Comparison of ENCODE assay signal across 8 cellular contexts in the genomic region with DNA sequence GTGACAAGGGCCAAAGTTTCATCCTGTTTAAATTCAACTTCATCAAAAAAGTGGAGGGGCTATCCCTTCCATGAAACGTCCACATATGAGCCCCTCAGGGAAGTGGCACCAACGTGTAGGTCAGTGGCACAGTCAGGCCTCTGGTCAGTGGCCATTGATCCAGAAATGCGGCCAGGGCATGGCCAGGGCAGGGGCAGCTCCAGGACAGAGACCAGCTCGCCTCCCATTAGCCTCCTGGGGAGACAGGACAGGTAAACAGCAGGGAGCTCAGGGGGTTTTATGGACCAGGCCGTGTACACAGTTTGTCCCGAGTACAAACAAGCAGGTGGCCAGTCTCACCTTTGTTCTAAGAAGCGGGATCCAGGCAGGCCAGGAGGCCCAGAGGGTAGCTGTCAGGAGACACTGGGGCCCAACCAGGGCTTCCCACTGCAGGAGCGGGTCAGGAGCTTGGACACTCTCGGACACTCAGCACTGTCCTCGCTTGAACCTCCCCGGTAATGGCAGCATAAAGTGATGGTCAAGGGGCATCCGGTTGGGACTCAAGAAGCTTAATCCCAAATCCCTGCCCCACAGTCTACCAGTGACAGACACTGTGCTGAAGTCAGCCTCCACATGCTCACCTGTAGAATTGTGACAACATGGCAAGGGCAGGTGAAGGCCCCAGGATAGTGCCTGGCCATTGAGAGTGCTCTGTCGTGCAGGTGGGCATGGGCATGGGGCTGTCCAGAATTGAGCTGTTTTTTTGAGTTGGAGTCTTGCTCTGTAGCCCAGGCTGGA.
DNase-seq lines count a peak whose midpoint lies in the region; ATAC-seq and TF ChIP-seq lines count a peak whose summit lies in the region.

No MANE protein-coding gene starts in this region.

- H3K4me2 ChIP-seq in mesenchymal stem cell (ENCODE audit: low read length, poor library complexity, severe bottlenecking), result no peak overlapping the region

- no peaks in the 10 kb centered on the region for H3K9me3 ChIP-seq in mesenchymal stem cell (ENCODE audit: control insufficient read depth, low read length)
- no peaks in the 10 kb centered on the region for H3K9me3 ChIP-seq in uterus

- no peaks in the 10 kb centered on the region for H3K79me1 ChIP-seq in mesenchymal stem cell (replicated peaks; ENCODE audit: low read length, poor library complexity, severe bottlenecking)

- H3K4me3 ChIP-seq in mesenchymal stem cell (ENCODE audit: insufficient read depth in 1 of 2, low read depth in 1 of 2, low read length in 2 of 2), result no peak overlapping the region
- H3K4me3 ChIP-seq in uterus, result no peak overlapping the region

- WGBS in mesenchymal stem cell, result 83% methylated on average over 13 of the region's 13 CpGs

- H3K36me3 Mint-ChIP-seq in activated naive CD4-positive, alpha-beta T cell treated with anti-CD3 and anti-CD28 coated beads, Interleukin-2, amount 50 U/mL, for 24 hours, result no peaks in the 10 kb centered on the region
- H3K36me3 Mint-ChIP-seq in activated T-helper 17 cell treated with anti-CD3 and anti-CD28 coated beads, Interleukin-2, amount 50 U/mL, for 72 hours (ENCODE audit: low read depth), result no peaks in the 10 kb centered on the region

- peak overlapping the region in 1 of 2 experiments; percentile 98 for H3K14ac ChIP-seq in mesenchymal stem cell (ENCODE audit: low read length in 2 of 2)

- H3K27me3 Mint-ChIP-seq in activated naive CD4-positive, alpha-beta T cell treated with anti-CD3 and anti-CD28 coated beads, Interleukin-2, amount 50 U/mL, for 24 hours, result no peaks in the 10 kb centered on the region
- H3K27me3 Mint-ChIP-seq in activated T-helper 17 cell treated with anti-CD3 and anti-CD28 coated beads, Interleukin-2, amount 50 U/mL, for 72 hours, result no peaks in the 10 kb centered on the region

- peak overlapping the region; percentile 93 to 96 for H2BK12ac ChIP-seq in mesenchymal stem cell (ENCODE audit: low read length in 2 of 2)

- peak overlapping the region; percentile 91 for H2BK5ac ChIP-seq in mesenchymal stem cell (ENCODE audit: low read depth, low read length, poor library complexity, severe bottlenecking)

- H3K9me3 Mint-ChIP-seq in activated naive CD4-positive, alpha-beta T cell treated with anti-CD3 and anti-CD28 coated beads, Interleukin-2, amount 50 U/mL, for 24 hours, result no peaks in the 10 kb centered on the region
- no peaks in the 10 kb centered on the region for H3K9me3 Mint-ChIP-seq in activated T-helper 17 cell treated with anti-CD3 and anti-CD28 coated beads, Interleukin-2, amount 50 U/mL, for 72 hours

- H3K27ac ChIP-seq in mesenchymal stem cell (ENCODE audit: low read length, poor library complexity, severe bottlenecking), result peak overlapping the region; percentile 94
- H3K27ac ChIP-seq in uterus, result peak overlapping the region; percentile 49 to 72

- no peaks in the 10 kb centered on the region for H3K36me3 ChIP-seq in mesenchymal stem cell (ENCODE audit: control insufficient read depth in 1 of 2, insufficient read depth in 2 of 2, low read depth in 1 of 2, low read length in 2 of 2)
- no peaks in the 10 kb centered on the region for H3K36me3 ChIP-seq in uterus

- H2AK5ac ChIP-seq in mesenchymal stem cell (ENCODE audit: low read length, severe bottlenecking), result peak overlapping the region; percentile 97

- peaks cover 45% of the 10 kb centered on the region for H3K4me1 Mint-ChIP-seq in activated naive CD4-positive, alpha-beta T cell treated with anti-CD3 and anti-CD28 coated beads, Interleukin-2, amount 50 U/mL, for 24 hours
- peaks cover 16% of the 10 kb centered on the region for H3K4me1 Mint-ChIP-seq in activated T-helper 17 cell treated with anti-CD3 and anti-CD28 coated beads, Interleukin-2, amount 50 U/mL, for 72 hours

- no peak for ATAC-seq in activated T-helper 17 cell treated with anti-CD3 and anti-CD28 coated beads, Interleukin-2, amount 50 U/mL, for 72 hours (replicated peaks)
- no peak for ATAC-seq in HG02938 (IDR thresholded peaks at IDR 0.05; ENCODE audit: unreplicated experiment)

- peak overlapping the region; percentile 100 for H4K91ac ChIP-seq in mesenchymal stem cell (ENCODE audit: low read length)

- no peak overlapping the region for H3K27ac Mint-ChIP-seq in activated naive CD4-positive, alpha-beta T cell treated with anti-CD3 and anti-CD28 coated beads, Interleukin-2, amount 50 U/mL, for 24 hours
- H3K27ac Mint-ChIP-seq in activated T-helper 17 cell treated with anti-CD3 and anti-CD28 coated beads, Interleukin-2, amount 50 U/mL, for 72 hours, result peak overlapping the region; percentile 91

- H3K4me1 ChIP-seq in mesenchymal stem cell (ENCODE audit: control insufficient read depth, insufficient read depth, low read depth, low read length) (peaks cover 31% of the 10 kb centered on the region), uterus (peaks cover 0 to 8% of the 10 kb centered on the region in 2 donors)

- H3K23ac ChIP-seq in mesenchymal stem cell (ENCODE audit: low read length in 2 of 2), result peak overlapping the region in 1 of 2 experiments; percentile 57

- peak overlapping the region; percentile 98 for H4K8ac ChIP-seq in mesenchymal stem cell (ENCODE audit: low read length)

- intact Hi-C loops in uterus (cut with DNase I; ENCODE audit: low total_unique reads), result no loop called here

- peak overlapping the region; percentile 98 to 99 for H3K18ac ChIP-seq in mesenchymal stem cell (ENCODE audit: low read depth in 1 of 2, low read length in 2 of 2)

- H2BK15ac ChIP-seq in mesenchymal stem cell (ENCODE audit: low read depth, poor library complexity, severe bottlenecking), result peak overlapping the region; percentile 13

- TF ChIP-seq POLR2A in uterus (IDR thresholded peaks at IDR 0.05), result no peak

- H2BK120ac ChIP-seq in mesenchymal stem cell (ENCODE audit: low read depth, low read length), result peak overlapping the region; percentile 90

- DNase-seq in activated naive CD4-positive, alpha-beta T cell treated with anti-CD3 and anti-CD28 coated beads, Interleukin-2, amount 50 U/mL, for 16 hours, result no peak
- DNase-seq in mesenchymal stem cell (no peak), uterus (no peak), midbrain (lab: John Stamatoyannopoulos, UW) (no peak), NCI-H1105 treated with DMSO at 0.1 percent for 48 hours (lab: John Stamatoyannopoulos, UW) (no peak)

- H2AFZ ChIP-seq in mesenchymal stem cell (ENCODE audit: low read depth, low read length), result peak overlapping the region; percentile 80

- peak overlapping the region; percentile 73 for H3K9ac ChIP-seq in mesenchymal stem cell (ENCODE audit: low read length)

- TF ChIP-seq CTCF in uterus (IDR thresholded peaks at IDR 0.05), result no peak

- H3K27me3 ChIP-seq in mesenchymal stem cell (ENCODE audit: control insufficient read depth in 1 of 2, insufficient read depth in 1 of 2, low read length in 2 of 2) (no peaks in the 10 kb centered on the region), uterus (no peaks in the 10 kb centered on the region)

- H3K4ac ChIP-seq in mesenchymal stem cell (ENCODE audit: low read depth in 1 of 2, low read length in 2 of 2), result peak overlapping the region; percentile 97 to 99

- peak overlapping the region; percentile 21 for H3K4me3 Mint-ChIP-seq in activated naive CD4-positive, alpha-beta T cell treated with anti-CD3 and anti-CD28 coated beads, Interleukin-2, amount 50 U/mL, for 24 hours
- peak overlapping the region; percentile 68 for H3K4me3 Mint-ChIP-seq in activated T-helper 17 cell treated with anti-CD3 and anti-CD28 coated beads, Interleukin-2, amount 50 U/mL, for 72 hours
